ENCODE assay signal across 1 cellular context in genomic region chr1:161098161-161099068, GRCh38.
TF ChIP-seq lines count a peak whose summit lies in the region.

TSS of gene KLHDC9 (plus strand) at chr1:161098361. CDS start at chr1:161098536, 175 bp downstream.

TF ChIP-seq in HepG2, 621 proteins besides CTCF, POLR2A, EP300 and RAD21 (continued from another document and continues in another):
- 0 out of 2 replicates have a peak, but pooled peaks have one; percentile 13 for TF ChIP-seq DRAP1 (CRISPR knock-in tag; IDR thresholded peaks at IDR 0.05)
- TF ChIP-seq FIP1L1 (IDR thresholded peaks at IDR 0.05; ENCODE audit: borderline replicate concordance, insufficient read depth, low read depth, low read length) = no peak
- peak; percentile 67 for TF ChIP-seq ZFX (CRISPR knock-in tag; IDR thresholded peaks at IDR 0.05; ENCODE audit: low read depth)
- 0 out of 2 replicates have a peak, but pooled peaks have one; percentile 11 for TF ChIP-seq ZMYM2 (CRISPR knock-in tag; IDR thresholded peaks at IDR 0.05)
- TF ChIP-seq KAT8 (CRISPR knock-in tag; IDR thresholded peaks at IDR 0.05) = 0 out of 2 replicates have a peak, but pooled peaks have one; percentile 46
- peak; percentile 59; the same call in 1 of the 2 replicates for TF ChIP-seq ZNF274 (CRISPR knock-in tag; IDR thresholded peaks at IDR 0.05)
- no peak for TF ChIP-seq ZNF362 (CRISPR knock-in tag; IDR thresholded peaks at IDR 0.05; ENCODE audit: borderline replicate concordance)
- TF ChIP-seq ZNF232 (CRISPR knock-in tag; IDR thresholded peaks at IDR 0.05; ENCODE audit: borderline replicate concordance) = 0 out of 2 replicates have a peak, but pooled peaks have one; percentile 56
- TF ChIP-seq THAP7 (CRISPR knock-in tag; IDR thresholded peaks at IDR 0.05) = 0 out of 2 replicates have a peak, but pooled peaks have one; percentile 10
- 0 out of 2 replicates have a peak, but pooled peaks have one; percentile 19 for TF ChIP-seq ZNF563 (CRISPR knock-in tag; IDR thresholded peaks at IDR 0.05)
- TF ChIP-seq HIVEP1 (CRISPR knock-in tag; IDR thresholded peaks at IDR 0.05) = peak; percentile 99
- peak; percentile 49 for TF ChIP-seq AGO1 (IDR thresholded peaks at IDR 0.05; ENCODE audit: low read depth, low read length, poor library complexity, severe bottlenecking)
- TF ChIP-seq ZSCAN25 (CRISPR knock-in tag; IDR thresholded peaks at IDR 0.05) = peak; percentile 48; the same call in 1 of the 2 replicates
- TF ChIP-seq MXD1 (CRISPR knock-in tag; IDR thresholded peaks at IDR 0.05) = no peak
- TF ChIP-seq FOXK1 (CRISPR knock-in tag; IDR thresholded peaks at IDR 0.05; ENCODE audit: borderline replicate concordance, low read depth) = 0 out of 2 replicates have a peak, but pooled peaks have one; percentile 22
- no peak for TF ChIP-seq ZNF83 (CRISPR knock-in tag; IDR thresholded peaks at IDR 0.05; ENCODE audit: borderline replicate concordance)
- TF ChIP-seq HNF1A (IDR thresholded peaks at IDR 0.05; ENCODE audit: low read depth) = no peak
- 0 out of 2 replicates have a peak, but pooled peaks have one; percentile 36 for TF ChIP-seq HNF1A (CRISPR knock-in tag; IDR thresholded peaks at IDR 0.05; ENCODE audit: borderline replicate concordance)
- no peak; the same call in 1 of the 2 replicates for TF ChIP-seq MXD3 (CRISPR knock-in tag; IDR thresholded peaks at IDR 0.05)
- TF ChIP-seq ZSCAN9 (CRISPR knock-in tag; IDR thresholded peaks at IDR 0.05; ENCODE audit: borderline replicate concordance) = no peak
- 0 out of 2 replicates have a peak, but pooled peaks have one; percentile 14 for TF ChIP-seq FUBP1 (CRISPR knock-in tag; IDR thresholded peaks at IDR 0.05; ENCODE audit: borderline replicate concordance)
- TF ChIP-seq MYNN (CRISPR knock-in tag; IDR thresholded peaks at IDR 0.05; ENCODE audit: low read depth) = no peak
- TF ChIP-seq ETV6 (CRISPR knock-in tag; conservative IDR thresholded peaks at IDR 0.05) = no peak
- no peak for TF ChIP-seq TRIM24 (CRISPR knock-in tag; IDR thresholded peaks at IDR 0.05)
- peak; percentile 60; the same call in 1 of the 2 replicates for TF ChIP-seq MTERF4 (CRISPR knock-in tag; IDR thresholded peaks at IDR 0.05)
- TF ChIP-seq ZNF33B (CRISPR knock-in tag; IDR thresholded peaks at IDR 0.05) = 0 out of 2 replicates have a peak, but pooled peaks have one; percentile 25
- peak; percentile 31; the same call in 1 of the 2 replicates for TF ChIP-seq ZNF331 (CRISPR knock-in tag; IDR thresholded peaks at IDR 0.05)
- TF ChIP-seq ZFP1 (CRISPR knock-in tag; IDR thresholded peaks at IDR 0.05) = no peak
- peak; percentile 71 for TF ChIP-seq GATAD1 (CRISPR knock-in tag; IDR thresholded peaks at IDR 0.05)
- TF ChIP-seq ZBTB44 (CRISPR knock-in tag; IDR thresholded peaks at IDR 0.05) = no peak
- peak; percentile 75; the same call in 1 of the 2 replicates for TF ChIP-seq ZNF501 (CRISPR knock-in tag; IDR thresholded peaks at IDR 0.05)
- peak; percentile 93 for TF ChIP-seq RFX3 (CRISPR knock-in tag; IDR thresholded peaks at IDR 0.05)
- TF ChIP-seq ZNF709 (CRISPR knock-in tag; IDR thresholded peaks at IDR 0.05) = 0 out of 2 replicates have a peak, but pooled peaks have one; percentile 40
- TF ChIP-seq SMAD3 (CRISPR knock-in tag; IDR thresholded peaks at IDR 0.05) = no peak
- peak; percentile 91 for TF ChIP-seq HNRNPLL (IDR thresholded peaks at IDR 0.05; ENCODE audit: low read depth, low read length, poor library complexity, severe bottlenecking)
- 0 out of 2 replicates have a peak, but pooled peaks have one; percentile 23 for TF ChIP-seq KLF12 (CRISPR knock-in tag; IDR thresholded peaks at IDR 0.05; ENCODE audit: borderline replicate concordance)
- TF ChIP-seq SAP130 (CRISPR knock-in tag; IDR thresholded peaks at IDR 0.05; ENCODE audit: low read depth) = peak; percentile 89
- TF ChIP-seq KDM6A (CRISPR knock-in tag; IDR thresholded peaks at IDR 0.05; ENCODE audit: low read depth) = no peak
- TF ChIP-seq GABPA (IDR thresholded peaks at IDR 0.05; ENCODE audit: low read depth, low read length) = no peak
- no peak for TF ChIP-seq GABPA (CRISPR knock-in tag; IDR thresholded peaks at IDR 0.05; ENCODE audit: low read depth)
- TF ChIP-seq PHF21A (CRISPR knock-in tag; IDR thresholded peaks at IDR 0.05) = no peak
- peak; percentile 47 for TF ChIP-seq SALL1 (CRISPR knock-in tag; IDR thresholded peaks at IDR 0.05)
- no peak for TF ChIP-seq MATR3 (CRISPR knock-in tag; IDR thresholded peaks at IDR 0.05)
- no peak for TF ChIP-seq ZNF879 (CRISPR knock-in tag; IDR thresholded peaks at IDR 0.05)
- TF ChIP-seq CBX5 (CRISPR knock-in tag; IDR thresholded peaks at IDR 0.05; ENCODE audit: borderline replicate concordance) = no peak
- no peak for TF ChIP-seq TIGD3 (CRISPR knock-in tag; IDR thresholded peaks at IDR 0.05; ENCODE audit: borderline replicate concordance)
- no peak for TF ChIP-seq NR1H2 (CRISPR knock-in tag; IDR thresholded peaks at IDR 0.05; ENCODE audit: borderline replicate concordance, low read depth)
- peak; percentile 61; the same call in 1 of the 2 replicates for TF ChIP-seq ZNF343 (CRISPR knock-in tag; IDR thresholded peaks at IDR 0.05)
- 0 out of 2 replicates have a peak, but pooled peaks have one; percentile 28 for TF ChIP-seq ZHX1 (CRISPR knock-in tag; IDR thresholded peaks at IDR 0.05; ENCODE audit: low read depth)
- TF ChIP-seq ZFP36L2 (CRISPR knock-in tag; IDR thresholded peaks at IDR 0.05) = no peak
